ENCODE assay signal across 8 cellular contexts in the genomic region with DNA sequence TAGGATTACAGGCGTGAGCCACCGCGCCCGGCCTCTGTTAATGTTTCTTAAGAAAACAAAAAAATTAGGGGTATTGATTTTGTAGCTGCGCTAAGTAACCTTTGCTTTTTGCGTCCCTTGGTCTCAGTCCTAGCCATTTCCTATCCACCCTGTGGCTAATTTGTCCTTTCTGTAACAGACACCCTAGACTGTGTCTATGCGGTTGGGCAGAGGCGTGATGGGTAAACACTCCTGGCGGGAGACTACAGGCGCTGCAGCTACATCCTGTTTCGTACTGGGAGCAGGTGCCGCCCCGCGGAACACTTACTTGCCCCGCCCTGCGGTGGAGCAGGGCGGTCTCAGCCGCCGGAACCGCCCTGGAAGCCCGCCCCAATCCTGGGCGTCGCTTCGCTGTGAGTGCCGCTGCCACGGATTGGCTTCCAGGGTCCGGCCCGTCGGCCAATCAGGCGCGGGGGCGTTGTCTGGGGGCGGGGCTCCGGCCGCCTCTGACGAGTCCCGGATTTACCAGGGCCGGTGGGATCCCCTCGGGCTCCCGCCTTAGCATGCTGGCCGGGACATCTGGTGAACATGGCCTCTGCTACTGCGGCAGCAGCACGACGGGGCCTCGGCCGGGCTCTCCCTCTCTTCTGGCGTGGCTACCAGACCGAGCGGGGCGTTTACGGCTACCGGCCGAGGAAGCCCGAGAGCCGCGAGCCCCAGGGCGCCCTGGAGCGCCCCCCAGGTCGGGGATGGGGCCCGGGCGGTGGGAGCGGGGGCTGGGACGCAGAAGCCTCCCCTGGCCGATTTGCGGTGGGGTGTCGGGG. TPM values are rescaled to one million over a fixed set of nuclear protein-coding genes. Genes with fewer than 3 reads are reported as not detected.
DNase-seq lines count a peak whose midpoint lies in the region; ATAC-seq and TF ChIP-seq lines count a peak whose summit lies in the region.

DHTKD1 (plus strand) TSS at position 488 of the 803 bp plus-strand sequence; CDS start at position 568, 80 bp downstream.

- ATAC-seq in HG02610 (IDR thresholded peaks at IDR 0.05; ENCODE audit: unreplicated experiment) (peak; percentile 98), thoracic aorta (ENCODE audit: insufficient number of reproducible peaks, low FRiP score, low read depth) (peak; percentile 98)

- H3K27ac ChIP-seq in osteoblast (ENCODE audit: low read depth, low read length) (peak within 1 kb of the TSS; percentile 75), thoracic aorta (peak within 1 kb of the TSS; percentile 81 to 85)

- no peaks in the 10 kb centered on the region for H3K27me3 ChIP-seq in osteoblast (ENCODE audit: insufficient read depth, low read length)
- no peaks in the 10 kb centered on the region for H3K27me3 ChIP-seq in thoracic aorta (replicated peaks; ENCODE audit: insufficient read depth)

- peak within 1 kb of the TSS; percentile 87 for H3K4me3 Mint-ChIP-seq in activated naive CD8-positive, alpha-beta T cell

- peak; percentile 75 for TF ChIP-seq POLR2A in GM10847 (IDR thresholded peaks at IDR 0.05; ENCODE audit: extremely low read depth, insufficient read length)

- peak; percentile 17 for TF ChIP-seq CTCF in osteoblast (IDR thresholded peaks at IDR 0.05; ENCODE audit: extremely low read depth, low read depth, low read length)
- peak; percentile 55 for TF ChIP-seq CTCF in thoracic aorta (IDR thresholded peaks at IDR 0.05)

- H3K4me1 Mint-ChIP-seq in activated naive CD8-positive, alpha-beta T cell (ENCODE audit: low read depth): peaks cover 24% of the 10 kb centered on the region

- peaks cover 18% of the 10 kb centered on the region for H3K4me1 ChIP-seq in osteoblast (ENCODE audit: insufficient read depth, low read length)
- H3K4me1 ChIP-seq in thoracic aorta (ENCODE audit: control insufficient read depth in 1 of 2, low read depth in 2 of 2): peaks cover 7 to 12% of the 10 kb centered on the region in 2 donors

- H3K36me3 Mint-ChIP-seq in activated naive CD8-positive, alpha-beta T cell: no peaks in the 10 kb centered on the region

- H3K4me3 ChIP-seq in osteoblast (ENCODE audit: insufficient read depth, low read length) (peak within 1 kb of the TSS; percentile 87), thoracic aorta (peak within 1 kb of the TSS; percentile 100)

- H3K27me3 Mint-ChIP-seq in activated naive CD8-positive, alpha-beta T cell: no peaks in the 10 kb centered on the region

- no peaks in the 10 kb centered on the region for H3K9me3 Mint-ChIP-seq in activated naive CD8-positive, alpha-beta T cell (ENCODE audit: low read depth)

- peak; percentile 93 for DNase-seq in NCI-H1092 treated with DMSO at 0.1 percent for 48 hours (lab: John Stamatoyannopoulos, UW)
- peak; percentile 74 for DNase-seq in SKM-1 (lab: John Stamatoyannopoulos, UW; ENCODE audit: unreplicated experiment)
- DNase-seq in glomerular visceral epithelial cell (ENCODE audit: extremely low spot score): peak; percentile 99
- DNase-seq in osteoblast (ENCODE audit: insufficient read length, low spot score, missing footprints): peak; percentile 99
- DNase-seq in thoracic aorta (ENCODE audit: low spot score): peak; percentile 85

- peaks cover 3% of the 10 kb centered on the region for H4K20me1 ChIP-seq in osteoblast (ENCODE audit: insufficient read depth, low read length)

- H3K9me3 ChIP-seq in osteoblast (ENCODE audit: low read depth, low read length): no peaks in the 10 kb centered on the region
- no peaks in the 10 kb centered on the region for H3K9me3 ChIP-seq in thoracic aorta

- H2AFZ ChIP-seq in osteoblast (ENCODE audit: low read length): peak within 1 kb of the TSS; percentile 96

- peaks cover 22% of the 10 kb centered on the region for H3K79me2 ChIP-seq in osteoblast (ENCODE audit: insufficient read depth, low read length)

- H3K4me2 ChIP-seq in osteoblast (ENCODE audit: insufficient read depth, low read length): peak within 1 kb of the TSS; percentile 91

- peak within 1 kb of the TSS; percentile 91 for H3K27ac Mint-ChIP-seq in activated naive CD8-positive, alpha-beta T cell

- H3K36me3 ChIP-seq in osteoblast (ENCODE audit: insufficient read depth, low read length): no peaks in the 10 kb centered on the region
- H3K36me3 ChIP-seq in thoracic aorta: no peaks in the 10 kb centered on the region

RNA-seq across cellular contexts. Expression of gene DHTKD1, which starts in this region (rescaled TPM):
- total RNA-seq in osteoblast (24.5 and 29.3 TPM in 2 replicates), thoracic aorta (10 to 100 TPM; 12.4 to 14.5 TPM)

Comparison
In these comparisons a context has a peak if more than half of its experiments do, and no peak if none do; other contexts are left out.
1. Peak in every context shown above with its lines: DNase-seq, ATAC-seq, H3K4me3 ChIP-seq and H3K27ac ChIP-seq.